Comparison of ENCODE assay signal across 8 cellular contexts in genomic region chr9:35116898-35117551, GRCh38. TPM values are rescaled to one million over a fixed set of nuclear protein-coding genes. Genes with fewer than 3 reads are reported as not detected.
A peak's percentile ranks its signal among the peaks of the same experiment; 100 is the strongest.
DNase-seq lines count a peak whose midpoint lies in the region; ATAC-seq and TF ChIP-seq lines count a peak whose summit lies in the region.

No MANE protein-coding gene starts in this region.

- CTCF ChIA-PET in CD4-positive, alpha-beta T cell (lab: Charles Lee): interaction anchor here (0.5 to 5.3 kb wide), 19 partner anchors 10 to 528 kb away, joined by 3 to 28 read pairs (median 4); partner anchors contain the start of genes PIGO, STOML2, UNC13B and VCP

- H3K36me3 Mint-ChIP-seq in CD4-positive, alpha-beta T cell (ENCODE audit: low read depth): no peaks in the 10 kb centered on the region
- peaks cover 4% of the 10 kb centered on the region for H3K36me3 Mint-ChIP-seq in endodermal cell (ENCODE audit: low read depth)

- H3K9me3 ChIP-seq in CD4-positive, alpha-beta T cell (ENCODE audit: control insufficient read depth, low read length): no peaks in the 10 kb centered on the region
- no peaks in the 10 kb centered on the region for H3K9me3 ChIP-seq in endodermal cell (ENCODE audit: control insufficient read depth, low read length)
- H3K9me3 ChIP-seq in mesodermal cell (ENCODE audit: control insufficient read depth, low read length): no peaks in the 10 kb centered on the region

- 16 to 18% methylated on average over 23 to 30 of the region's 30 CpGs for WGBS in endodermal cell (ENCODE audit: insufficient coverage in 1 of 2, insufficient read length in 1 of 2), 2 experiments
- 13 to 14% methylated on average over 24 to 25 of the region's 30 CpGs for WGBS in mesodermal cell (ENCODE audit: insufficient coverage in 2 of 2), 2 experiments

- H3K9ac ChIP-seq in endodermal cell (ENCODE audit: extremely low read depth, low read length, poor library complexity, severe bottlenecking): peak overlapping the region; percentile 64

- H3K36me3 ChIP-seq in endodermal cell (ENCODE audit: control insufficient read depth, insufficient read depth, low read length): no peaks in the 10 kb centered on the region
- peaks cover 8% of the 10 kb centered on the region for H3K36me3 ChIP-seq in mesodermal cell (ENCODE audit: control insufficient read depth, insufficient read depth, low read length)

- peak overlapping the region; percentile 94 for H3K4me3 Mint-ChIP-seq in CD4-positive, alpha-beta T cell
- peak overlapping the region; percentile 76 for H3K4me3 Mint-ChIP-seq in endodermal cell

- H3K9me3 Mint-ChIP-seq in CD4-positive, alpha-beta T cell: no peaks in the 10 kb centered on the region
- H3K9me3 Mint-ChIP-seq in endodermal cell: no peaks in the 10 kb centered on the region

- intact Hi-C loops in CD4-positive, alpha-beta T cell (cut with DNase I, micrococcal nuclease): loop anchor here (1.0 to 10.0 kb wide), 9 partner anchors 44 to 765 kb away; partner anchors contain the start of genes CREB3 (in 1 of the 2), ENHO (in 1 of the 2), HINT2 (in 1 of the 2) and SPAG8 (in 1 of the 2)

- H3K27me3 ChIP-seq in CD4-positive, alpha-beta T cell (ENCODE audit: control insufficient read depth, insufficient read depth, low read length): no peaks in the 10 kb centered on the region
- no peaks in the 10 kb centered on the region for H3K27me3 ChIP-seq in endodermal cell (ENCODE audit: control insufficient read depth, insufficient read depth, low read length, poor library complexity, severe bottlenecking)

- H3K4me1 ChIP-seq in endodermal cell (ENCODE audit: control insufficient read depth, insufficient read depth, low read length) (peaks cover 5% of the 10 kb centered on the region), mesodermal cell (ENCODE audit: control insufficient read depth, insufficient read depth, low read length, poor library complexity, severe bottlenecking) (peaks cover 12% of the 10 kb centered on the region)

- peaks cover 42% of the 10 kb centered on the region for H3K4me1 Mint-ChIP-seq in CD4-positive, alpha-beta T cell (ENCODE audit: low read depth)
- H3K4me1 Mint-ChIP-seq in endodermal cell: peaks cover 27% of the 10 kb centered on the region

- peak; percentile 67 for ATAC-seq in CD4-positive, alpha-beta T cell (ENCODE audit: poor library complexity)
- peak; percentile 43 for ATAC-seq in GM19463 (IDR thresholded peaks at IDR 0.05; ENCODE audit: unreplicated experiment)

- peak overlapping the region; percentile 87 for H3K4me3 ChIP-seq in endodermal cell (ENCODE audit: low read length)
- peak overlapping the region; percentile 58 for H3K4me3 ChIP-seq in mesodermal cell (ENCODE audit: extremely low read depth, insufficient read depth, low read length, poor library complexity, severe bottlenecking)

- POLR2A ChIA-PET in CD4-positive, alpha-beta T cell (lab: Charles Lee): interaction anchor here (0.6 to 6.8 kb wide), 8 partner anchors 14 to 615 kb away, joined by 3 to 46 read pairs (median 6); partner anchors contain the start of genes CREB3, FANCG, STOML2 and TLN1

- TF ChIP-seq CTCF in CD4-positive, alpha-beta T cell (IDR thresholded peaks at IDR 0.05): peak; percentile 90
- TF ChIP-seq CTCF in endodermal cell (conservative IDR thresholded peaks at IDR 0.05): peak; percentile 98

- DNase-seq in CD4-positive, alpha-beta T cell: peak; percentile 77 to 88 (median 82)
- peak; percentile 96 for DNase-seq in HT-29 (ENCODE audit: low spot score)
- DNase-seq in NOMO-1 (lab: John Stamatoyannopoulos, UW; ENCODE audit: unreplicated experiment in 2 of 2): peak; percentile 86 to 96
- peak; percentile 51 to 71 (median 65) for DNase-seq in activated CD8-positive, alpha-beta memory T cell treated with anti-CD3 and anti-CD28 coated beads for 48 hours (ENCODE audit: low read depth in 2 of 3, low spot score in 2 of 3)
- peak; percentile 97 for DNase-seq in endodermal cell
- peak; percentile 45 for DNase-seq in stimulated activated CD8-positive, alpha-beta memory T cell treated with anti-CD3 and anti-CD28 coated beads, Interleukin-15, amount 100 ng/mL, for 24 hours (ENCODE audit: low read depth)

- peak overlapping the region; percentile 81 for H3K27ac ChIP-seq in CD4-positive, alpha-beta T cell (ENCODE audit: low read depth, low read length)
- H3K27ac ChIP-seq in endodermal cell (ENCODE audit: low read depth, low read length) (no peak overlapping the region), mesodermal cell (ENCODE audit: low read depth, low read length, severe bottlenecking) (peak overlapping the region; percentile 88)

- H3K27me3 Mint-ChIP-seq in CD4-positive, alpha-beta T cell: no peaks in the 10 kb centered on the region
- no peaks in the 10 kb centered on the region for H3K27me3 Mint-ChIP-seq in endodermal cell (ENCODE audit: insufficient read depth)

- peak overlapping the region; percentile 79 for H3K27ac Mint-ChIP-seq in CD4-positive, alpha-beta T cell
- peak overlapping the region; percentile 91 for H3K27ac Mint-ChIP-seq in endodermal cell

RNA-seq across cellular contexts. Expression of gene ATOSB, which starts 1.4 kb away (rescaled TPM):
- total RNA-seq in CD4-positive, alpha-beta T cell: 1 to 10 TPM; 5.0 to 5.1 TPM
- 13.1 and 13.8 TPM in 2 replicates for total RNA-seq in HT-29 (2014; rRNA removed; shearing (Covaris generic))
- total RNA-seq in endodermal cell: 10 to 100 TPM; 21.1 to 22.7 TPM
- 28.0 TPM for polyA plus RNA-seq in endodermal cell (2013, experiment 1 of 2)
- polyA plus RNA-seq in endodermal cell (2013, experiment 2 of 2): 30.0 TPM
- 35.3 TPM for polyA plus RNA-seq in mesodermal cell (2013, experiment 1 of 2)
- 29.5 TPM for polyA plus RNA-seq in mesodermal cell (2013, experiment 2 of 2)

RNA-seq across cellular contexts. Expression of gene STOML2, which starts 14.1 kb away (rescaled TPM):
- 10 to 100 TPM; 29.8 to 30.5 TPM for total RNA-seq in CD4-positive, alpha-beta T cell
- 252 and 264 TPM in 2 replicates for total RNA-seq in HT-29 (2014; rRNA removed; shearing (Covaris generic))
- total RNA-seq in endodermal cell: 100 to 1,000 TPM; 158 to 201 TPM
- polyA plus RNA-seq in endodermal cell (2013, experiment 1 of 2): 126 TPM
- 118 TPM for polyA plus RNA-seq in endodermal cell (2013, experiment 2 of 2)
- 136 TPM for polyA plus RNA-seq in mesodermal cell (2013, experiment 1 of 2)
- 120 TPM for polyA plus RNA-seq in mesodermal cell (2013, experiment 2 of 2)

RNA-seq across cellular contexts. Expression of gene PIGO, which starts 20.6 kb away (rescaled TPM):
- total RNA-seq in CD4-positive, alpha-beta T cell: 10 to 100 TPM; 17.5 to 18.9 TPM
- total RNA-seq in HT-29 (2014; rRNA removed; shearing (Covaris generic)): 33.4 and 38.5 TPM in 2 replicates
- total RNA-seq in endodermal cell: 10 to 100 TPM; 29.6 to 34.9 TPM
- 21.1 TPM for polyA plus RNA-seq in endodermal cell (2013, experiment 1 of 2)
- polyA plus RNA-seq in endodermal cell (2013, experiment 2 of 2): 21.6 TPM
- 22.2 TPM for polyA plus RNA-seq in mesodermal cell (2013, experiment 1 of 2)
- polyA plus RNA-seq in mesodermal cell (2013, experiment 2 of 2): 17.9 TPM

RNA-seq across cellular contexts. Expression of gene FANCG, which starts 37.3 kb away (rescaled TPM):
- total RNA-seq in CD4-positive, alpha-beta T cell: 10 to 100 TPM; 21.7 to 24.6 TPM
- total RNA-seq in HT-29 (2014; rRNA removed; shearing (Covaris generic)): 51.1 and 62.5 TPM in 2 replicates
- total RNA-seq in endodermal cell: 100 to 1,000 TPM in 1 of 2 donors, 10 to 100 TPM in 1; 94.7 to 112 TPM
- 63.6 TPM for polyA plus RNA-seq in endodermal cell (2013, experiment 1 of 2)
- 51.9 TPM for polyA plus RNA-seq in endodermal cell (2013, experiment 2 of 2)
- 36.6 TPM for polyA plus RNA-seq in mesodermal cell (2013, experiment 1 of 2)
- polyA plus RNA-seq in mesodermal cell (2013, experiment 2 of 2): 38.0 TPM

RNA-seq across cellular contexts. Expression of gene VCP, which starts 44.6 kb away (rescaled TPM):
- 100 to 1,000 TPM; 218 to 245 TPM for total RNA-seq in CD4-positive, alpha-beta T cell
- total RNA-seq in HT-29 (2014; rRNA removed; shearing (Covaris generic)): 347 and 349 TPM in 2 replicates
- 100 to 1,000 TPM; 497 to 510 TPM for total RNA-seq in endodermal cell
- 225 TPM for polyA plus RNA-seq in endodermal cell (2013, experiment 1 of 2)
- 232 TPM for polyA plus RNA-seq in endodermal cell (2013, experiment 2 of 2)
- 317 TPM for polyA plus RNA-seq in mesodermal cell (2013, experiment 1 of 2)
- 288 TPM for polyA plus RNA-seq in mesodermal cell (2013, experiment 2 of 2)

Comparison
In these comparisons a context has a peak if more than half of its experiments do, and no peak if none do; other contexts are left out.
1. DNase-seq: peak in every context shown above with its lines; median percentile 97 in endodermal cell; 96 in HT-29; 91 in NOMO-1; 82 in CD4-positive, alpha-beta T cell; 65 in activated CD8-positive, alpha-beta memory T cell treated with anti-CD3 and anti-CD28 coated beads for 48 hours; 45 in stimulated activated CD8-positive, alpha-beta memory T cell treated with anti-CD3 and anti-CD28 coated beads, Interleukin-15, amount 100 ng/mL, for 24 hours.